Comparison of ENCODE assay signal across 1 cellular context in genomic region chr1:243264718-243265117, GRCh38.
TF ChIP-seq lines count a peak whose summit lies in the region.

No MANE protein-coding gene starts in this region.

TF ChIP-seq in IMR-90, 13 proteins besides CTCF, POLR2A, EP300 and RAD21:
- TF ChIP-seq MAZ (IDR thresholded peaks at IDR 0.05; ENCODE audit: borderline replicate concordance, low read depth, low read length) = no peak
- no peak for TF ChIP-seq RCOR1 (IDR thresholded peaks at IDR 0.05; ENCODE audit: insufficient replicate concordance, low read length)
- peak; percentile 98 for TF ChIP-seq CEBPB (IDR thresholded peaks at IDR 0.05; ENCODE audit: low read depth, low read length)
- TF ChIP-seq USF2 (IDR thresholded peaks at IDR 0.05; ENCODE audit: low read depth, low read length) = no peak
- TF ChIP-seq CHD1 (IDR thresholded peaks at IDR 0.05; ENCODE audit: low read depth, low read length) = no peak
- no peak for TF ChIP-seq MXI1 (IDR thresholded peaks at IDR 0.05; ENCODE audit: borderline replicate concordance, low read depth, low read length)
- TF ChIP-seq ELK1 (IDR thresholded peaks at IDR 0.05; ENCODE audit: borderline replicate concordance, low read depth, low read length) = no peak
- no peak for TF ChIP-seq SMC3 (IDR thresholded peaks at IDR 0.05; ENCODE audit: low read depth, low read length)
- no peak for TF ChIP-seq RFX5 (IDR thresholded peaks at IDR 0.05; ENCODE audit: low read depth, low read length)
- no peak for TF ChIP-seq MAFK (IDR thresholded peaks at IDR 0.05; ENCODE audit: low read depth, low read length)
- TF ChIP-seq BHLHE40 (IDR thresholded peaks at IDR 0.05; ENCODE audit: low read depth, low read length) = 0 out of 2 replicates have a peak, but pooled peaks have one; percentile 16
- TF ChIP-seq FOS (IDR thresholded peaks at IDR 0.05; ENCODE audit: low read depth, low read length) = no peak
- no peak for TF ChIP-seq NFE2L2 (IDR thresholded peaks at IDR 0.05; ENCODE audit: low read depth, low read length)
